20 cellular contexts compared by ENCODE assay signal in the genomic region with DNA sequence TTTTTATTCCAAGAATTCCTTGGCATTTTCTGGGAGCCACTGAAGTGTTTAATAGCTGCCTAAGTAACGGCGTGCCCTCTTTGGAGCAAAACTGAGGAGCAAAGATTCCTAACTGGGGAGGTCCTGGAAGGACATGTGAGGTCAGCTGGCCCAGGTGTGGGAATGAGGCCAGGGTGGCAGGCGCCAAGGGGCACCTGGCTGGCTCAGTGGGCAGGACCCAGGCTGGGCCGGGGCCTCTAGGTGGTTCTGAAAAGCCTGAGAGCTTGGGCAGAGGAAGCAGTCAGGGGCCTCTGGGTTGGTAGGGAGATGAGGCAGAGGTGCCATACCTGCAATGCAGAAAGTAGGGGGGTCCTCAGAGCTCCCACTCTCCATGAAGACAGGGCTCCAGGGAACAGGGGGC. TPM values are rescaled to one million over a fixed set of nuclear protein-coding genes. Genes with fewer than 3 reads are reported as not detected.
DNase-seq lines count a peak whose midpoint lies in the region; ATAC-seq lines count a peak whose summit lies in the region.
"Had no signal": no experiment of that assay in that cellular context is flagged by ENCODE, and none has a peak within 500 bp of the region (broad histone marks: within the 10 kb centered on the region; RNA-seq: fewer than 3 reads in every experiment).

No MANE protein-coding gene starts in this region.

- peaks cover 57% of the 10 kb centered on the region for H3K27me3 Mint-ChIP-seq in activated naive CD4-positive, alpha-beta T cell treated with anti-CD3 and anti-CD28 coated beads, Interleukin-2, amount 10 ng/mL, durations not matched to agents 7 days and 5 days
- H3K27me3 Mint-ChIP-seq in central memory CD8-positive, alpha-beta T cell: peaks cover 14% of the 10 kb centered on the region
- peaks cover 44% of the 10 kb centered on the region for H3K27me3 Mint-ChIP-seq in stimulated activated memory B cell treated with anti-CD40 and anti-IgM and Interleukin-4, amounts not matched to agents 10 μg/mL and 1 μg/mL and 100 μg/mL, for 72 hours

- H3K36me3 ChIP-seq in BLaER1 treated with 17β-estradiol and CSF1 and Interleukin-3, amounts not matched to agents 10 nM and 100 nM: no peaks in the 10 kb centered on the region
- H3K36me3 ChIP-seq in neuronal stem cell (replicated peaks in 1 of 2; ENCODE audit: control insufficient read depth in 2 of 2, insufficient read depth in 2 of 2, low read length in 2 of 2): no peaks in the 10 kb centered on the region
- H3K36me3 ChIP-seq: BE2C had no signal

- CTCF ChIA-PET in activated naive CD4-positive, alpha-beta T cell treated with anti-CD3 and anti-CD28 coated beads, Interleukin-2, amount 10 ng/mL, durations not matched to agents 7 days and 5 days (lab: Charles Lee): no interaction called here

- H2BK5ac ChIP-seq in neuronal stem cell (ENCODE audit: low read length): no peak overlapping the region

- ATAC-seq in central memory CD8-positive, alpha-beta T cell (replicated peaks; ENCODE audit: extremely low read depth, poor library complexity, severe bottlenecking): no peak
- no peak for ATAC-seq in stimulated activated memory B cell treated with anti-CD40 and anti-IgM and Interleukin-4, amounts not matched to agents 10 μg/mL and 1 μg/mL and 100 μg/mL, for 72 hours
- ATAC-seq: GM23338, HCT116 had no signal

- no peaks in the 10 kb centered on the region for H3K79me1 ChIP-seq in neuronal stem cell (ENCODE audit: low read depth, low read length)

- H3K23ac ChIP-seq in neuronal stem cell (ENCODE audit: low read depth, low read length, poor library complexity): no peak overlapping the region

- H3K9me3 ChIP-seq in BLaER1 treated with 17β-estradiol and CSF1 and Interleukin-3, amounts not matched to agents 10 nM and 100 nM (replicated peaks in 1 of 11): no peaks in the 10 kb centered on the region; a peak in 1 of 22 replicates
- peaks cover 0 to 2% of the 10 kb centered on the region in 2 donors for H3K9me3 ChIP-seq in neuronal stem cell (replicated peaks in 1 of 2; ENCODE audit: control insufficient read depth in 2 of 2, insufficient read depth in 1 of 2, low read depth in 1 of 2, low read length in 2 of 2)
- H3K9me3 ChIP-seq: BE2C had no signal

- H2AK5ac ChIP-seq in neuronal stem cell (ENCODE audit: low read depth, low read length): peak overlapping the region; percentile 64

- no peak overlapping the region for H3K4me3 ChIP-seq in BLaER1 treated with 17β-estradiol and CSF1 and Interleukin-3, amounts not matched to agents 10 nM and 100 nM
- H3K4me3 ChIP-seq in neuronal stem cell (ENCODE audit: low read length in 2 of 2): no peak overlapping the region
- H3K4me3 ChIP-seq: GM23338 had no signal

- no peak for DNase-seq in activated naive CD4-positive, alpha-beta T cell treated with anti-CD3 and anti-CD28 coated beads, Interleukin-2, amount 10 ng/mL, durations not matched to agents 7 days and 5 days
- no peak for DNase-seq in activated naive CD4-positive, alpha-beta T cell treated with Interleukin-2 at 50 U/mL for 16 hours
- no peak for DNase-seq in central memory CD8-positive, alpha-beta T cell (ENCODE audit: low spot score in 2 of 2)
- DNase-seq in neuronal stem cell (ENCODE audit: low spot score) (no peak), NCI-H2196 treated with DMSO at 0.1 percent for 48 hours (lab: John Stamatoyannopoulos, UW; ENCODE audit: unreplicated experiment) (no peak), NCI-H2029 treated with DMSO at 0.1 percent for 48 hours (lab: John Stamatoyannopoulos, UW) (no peak)
- DNase-seq: ACHN; AML-193; BE2C; CD4-positive, alpha-beta T cell; CD8-positive, alpha-beta memory T cell; DMS153; DND-41; H9 had no signal

- H3K4me1 Mint-ChIP-seq in activated naive CD4-positive, alpha-beta T cell treated with anti-CD3 and anti-CD28 coated beads, Interleukin-2, amount 10 ng/mL, durations not matched to agents 7 days and 5 days: peaks cover 31% of the 10 kb centered on the region
- peaks cover 34% of the 10 kb centered on the region for H3K4me1 Mint-ChIP-seq in central memory CD8-positive, alpha-beta T cell
- peaks cover 5% of the 10 kb centered on the region for H3K4me1 Mint-ChIP-seq in stimulated activated memory B cell treated with anti-CD40 and anti-IgM and Interleukin-4, amounts not matched to agents 10 μg/mL and 1 μg/mL and 100 μg/mL, for 72 hours
- H3K4me1 Mint-ChIP-seq: GM23338, H9 had no signal

- WGBS in neuronal stem cell (ENCODE audit: extremely low coverage in 2 of 2, insufficient read length in 2 of 2, insufficient replicate concordance in 1 of 2), 2 donors: no CpG with 5 or more reads among the region's 4 CpGs

- H3K27ac ChIP-seq in BLaER1 treated with 17β-estradiol and CSF1 and Interleukin-3, amounts not matched to agents 10 nM and 100 nM: peak overlapping the region; percentile 82 to 93 (median 90); a peak in 21 of 22 replicates
- H3K27ac ChIP-seq in neuronal stem cell (replicated peaks; ENCODE audit: low read length): no peak overlapping the region
- H3K27ac ChIP-seq: 22Rv1, C4-2B had no signal

- no peaks in the 10 kb centered on the region for H3K36me3 Mint-ChIP-seq in activated naive CD4-positive, alpha-beta T cell treated with anti-CD3 and anti-CD28 coated beads, Interleukin-2, amount 10 ng/mL, durations not matched to agents 7 days and 5 days
- H3K36me3 Mint-ChIP-seq in central memory CD8-positive, alpha-beta T cell (ENCODE audit: insufficient read depth): peaks cover 4% of the 10 kb centered on the region
- no peaks in the 10 kb centered on the region for H3K36me3 Mint-ChIP-seq in stimulated activated memory B cell treated with anti-CD40 and anti-IgM and Interleukin-4, amounts not matched to agents 10 μg/mL and 1 μg/mL and 100 μg/mL, for 72 hours
- H3K36me3 Mint-ChIP-seq: CD8-positive, alpha-beta memory T cell had no signal

- peak overlapping the region in 10 of 11 experiments; percentile 68 to 83 (median 80); a peak in 18 of 22 replicates for H3K9ac ChIP-seq in BLaER1 treated with 17β-estradiol and CSF1 and Interleukin-3, amounts not matched to agents 10 nM and 100 nM
- H3K9ac ChIP-seq in neuronal stem cell (ENCODE audit: low read depth, low read length, poor library complexity): no peak overlapping the region

- peak overlapping the region; percentile 63 for H3K14ac ChIP-seq in neuronal stem cell (ENCODE audit: low read length)

- H3K4ac ChIP-seq in neuronal stem cell (ENCODE audit: low read length): no peak overlapping the region

- no peak overlapping the region for H4K91ac ChIP-seq in neuronal stem cell (ENCODE audit: low read depth, low read length, poor library complexity)

- no peak overlapping the region for H4K8ac ChIP-seq in neuronal stem cell (ENCODE audit: low read depth, low read length)

- H2AFZ ChIP-seq in neuronal stem cell (ENCODE audit: low read length): no peak overlapping the region
- H2AFZ ChIP-seq: GM23338 had no signal

- peak overlapping the region; percentile 67 for H2BK12ac ChIP-seq in neuronal stem cell (ENCODE audit: low read length)

- peak overlapping the region; percentile 83 to 95 (median 90) for H3K4me2 ChIP-seq in BLaER1 treated with 17β-estradiol and CSF1 and Interleukin-3, amounts not matched to agents 10 nM and 100 nM
- H3K4me2 ChIP-seq in neuronal stem cell (ENCODE audit: insufficient read depth, low read length, poor library complexity, severe bottlenecking): no peak overlapping the region
- H3K4me2 ChIP-seq: GM23338 had no signal

- H3K27ac Mint-ChIP-seq in activated naive CD4-positive, alpha-beta T cell treated with anti-CD3 and anti-CD28 coated beads, Interleukin-2, amount 10 ng/mL, durations not matched to agents 7 days and 5 days: peak overlapping the region; percentile 30
- peak overlapping the region; percentile 96 for H3K27ac Mint-ChIP-seq in central memory CD8-positive, alpha-beta T cell (ENCODE audit: low read depth)
- H3K27ac Mint-ChIP-seq in stimulated activated memory B cell treated with anti-CD40 and anti-IgM and Interleukin-4, amounts not matched to agents 10 μg/mL and 1 μg/mL and 100 μg/mL, for 72 hours: no peak overlapping the region
- H3K27ac Mint-ChIP-seq: CD4-positive, alpha-beta T cell; GM23338 had no signal

- H3K4me3 Mint-ChIP-seq in activated naive CD4-positive, alpha-beta T cell treated with anti-CD3 and anti-CD28 coated beads, Interleukin-2, amount 10 ng/mL, durations not matched to agents 7 days and 5 days: no peak overlapping the region
- H3K4me3 Mint-ChIP-seq in central memory CD8-positive, alpha-beta T cell: no peak overlapping the region
- no peak overlapping the region for H3K4me3 Mint-ChIP-seq in stimulated activated memory B cell treated with anti-CD40 and anti-IgM and Interleukin-4, amounts not matched to agents 10 μg/mL and 1 μg/mL and 100 μg/mL, for 72 hours
- H3K4me3 Mint-ChIP-seq: CD4-positive, alpha-beta T cell; GM23338; H9 had no signal

- peak overlapping the region; percentile 44 for H3K18ac ChIP-seq in neuronal stem cell (ENCODE audit: low read length)

- H3K27me3 ChIP-seq in BLaER1 treated with 17β-estradiol and CSF1 and Interleukin-3, amounts not matched to agents 10 nM and 100 nM: 0 out of 22 replicates have a peak, but pooled peaks cover 0 to 2% (median 0%) of the 10 kb centered on the region in 11 experiments
- peaks cover 0 to 3% (median 0%) of the 10 kb centered on the region in 3 experiments for H3K27me3 ChIP-seq in neuronal stem cell (ENCODE audit: control insufficient read depth in 3 of 3, insufficient read depth in 3 of 3, low read depth in 1 of 3, low read length in 3 of 3)
- H3K27me3 ChIP-seq: BE2C had no signal

- peak overlapping the region; percentile 10 for H2BK15ac ChIP-seq in neuronal stem cell (ENCODE audit: low read length)

- H3K9me3 Mint-ChIP-seq in activated naive CD4-positive, alpha-beta T cell treated with anti-CD3 and anti-CD28 coated beads, Interleukin-2, amount 10 ng/mL, durations not matched to agents 7 days and 5 days: no peaks in the 10 kb centered on the region
- H3K9me3 Mint-ChIP-seq in central memory CD8-positive, alpha-beta T cell: no peaks in the 10 kb centered on the region
- H3K9me3 Mint-ChIP-seq in stimulated activated memory B cell treated with anti-CD40 and anti-IgM and Interleukin-4, amounts not matched to agents 10 μg/mL and 1 μg/mL and 100 μg/mL, for 72 hours: peaks cover 5% of the 10 kb centered on the region
- H3K9me3 Mint-ChIP-seq: CD4-positive, alpha-beta T cell; CD8-positive, alpha-beta memory T cell; GM23338 had no signal

- H4K20me1 ChIP-seq in BLaER1 treated with 17β-estradiol and CSF1 and Interleukin-3, amounts not matched to agents 10 nM and 100 nM: no peaks in the 10 kb centered on the region

- H2BK120ac ChIP-seq in neuronal stem cell (ENCODE audit: low read depth, low read length): no peak overlapping the region

- peaks cover 69 to 93% (median 79%) of the 10 kb centered on the region in 10 experiments for H3K4me1 ChIP-seq in BLaER1 treated with 17β-estradiol and CSF1 and Interleukin-3, amounts not matched to agents 10 nM and 100 nM
- H3K4me1 ChIP-seq in neuronal stem cell (ENCODE audit: control insufficient read depth in 2 of 2, insufficient read depth in 1 of 2, low read depth in 1 of 2, low read length in 2 of 2): no peaks in the 10 kb centered on the region
- H3K4me1 ChIP-seq: BE2C had no signal

RNA-seq across cellular contexts. Expression of gene DIO3, which starts 27.1 kb away (rescaled TPM):
- 8.3 TPM for polyA plus RNA-seq in neuronal stem cell (2013, experiment 1 of 2)
- 7.9 TPM for polyA plus RNA-seq in neuronal stem cell (2013, experiment 2 of 2)
- polyA plus RNA-seq: CD8-positive, alpha-beta memory T cell had no signal
